Comparison of ENCODE assay signal across 30 cellular contexts in the genomic region with DNA sequence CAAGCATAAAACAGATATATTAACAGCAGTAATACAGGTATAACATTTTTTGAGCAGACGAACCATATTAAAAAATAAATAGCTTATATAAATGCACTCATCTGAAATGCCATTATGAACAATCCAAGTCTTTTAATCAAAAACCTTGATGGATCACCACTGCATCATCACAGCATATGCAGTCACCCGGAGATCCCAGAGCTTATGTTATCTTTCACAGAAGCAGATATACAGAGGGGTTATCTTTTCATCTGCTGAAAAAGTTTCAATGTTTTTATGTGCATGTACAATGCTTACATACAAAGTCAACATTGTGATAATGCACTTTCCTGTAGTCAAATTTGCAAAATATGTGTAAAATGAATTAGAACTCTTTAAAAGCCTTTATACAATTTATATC.
"Had no signal": no experiment of that assay in that cellular context is flagged by ENCODE, and none has a peak within 500 bp of the region (broad histone marks: within the 10 kb centered on the region; RNA-seq: fewer than 3 reads in every experiment).

No MANE protein-coding gene starts in this region.

- DNase-seq: activated effector memory CD4-positive, alpha-beta T cell treated with anti-CD3 and anti-CD28 coated beads, Interleukin-2, amount 50 U/mL, for 16 hours; activated effector memory CD4-positive, alpha-beta T cell treated with Interleukin-2 at 50 U/mL for 16 hours; activated gamma-delta T cell; activated gamma-delta T cell treated with Interleukin-2 at 50 U/mL for 16 hours; activated naive CD4-positive, alpha-beta T cell; activated naive CD4-positive, alpha-beta T cell treated with anti-CD3 and anti-CD28 coated beads for 36 hours; activated naive CD4-positive, alpha-beta T cell treated with anti-CD3 and anti-CD28 coated beads, Interleukin-2, amount 10 ng/mL, durations not matched to agents 7 days and 5 days; activated naive CD4-positive, alpha-beta T cell treated with anti-CD3 and anti-CD28 coated beads, Interleukin-2, amount 50 U/mL, for 16 hours; activated naive CD4-positive, alpha-beta T cell treated with Interleukin-2 at 50 U/mL for 16 hours; activated naive CD8-positive, alpha-beta T cell treated with anti-CD3 and anti-CD28 coated beads for 36 hours; activated naive CD8-positive, alpha-beta T cell treated with anti-CD3 and anti-CD28 coated beads, Interleukin-2, amount 10 ng/mL, durations not matched to agents 7 days and 5 days; activated naive CD8-positive, alpha-beta T cell treated with anti-CD3 and anti-CD28 coated beads, Interleukin-2, amount 50 U/mL, for 24 hours; activated T-cell treated with anti-CD3 and anti-CD28 coated beads, Interleukin-2, amount 50 U/mL, for 4 hours; activated T-cell treated with anti-CD3 and anti-CD28 coated beads, Interleukin-2, amount 50 U/mL, for 48 hours; activated T-cell treated with anti-CD3 and anti-CD28 coated beads, Interleukin-2, amount 50 U/mL, for 72 hours; adrenal gland; amniotic stem cell; amygdala; anterior cingulate cortex; aorta; body of pancreas; brain microvascular endothelial cell; caudate nucleus; central memory CD4-positive, alpha-beta T cell; cerebellar nuclear complex had no signal

- H3K27ac ChIP-seq: adrenal gland, ascending aorta, body of pancreas, brain microvascular endothelial cell, breast epithelium, cardiac muscle cell had no signal

- H3K4me3 ChIP-seq: adrenal gland, ascending aorta, body of pancreas, breast epithelium, cardiac muscle cell had no signal

- H3K36me3 ChIP-seq: adrenal gland, ascending aorta, brain microvascular endothelial cell, breast epithelium, cardiac muscle cell had no signal

- H3K27me3 ChIP-seq: adrenal gland, ascending aorta, body of pancreas, brain microvascular endothelial cell, breast epithelium, cardiac muscle cell had no signal

- ATAC-seq: activated naive CD4-positive, alpha-beta T cell treated with anti-CD3 and anti-CD28 coated beads, Interleukin-2, amount 50 U/mL, for 72 hours; activated naive CD8-positive, alpha-beta T cell treated with anti-CD3 and anti-CD28 coated beads, Interleukin-2, amount 50 U/mL, for 24 hours; activated T-cell treated with anti-CD3 and anti-CD28 coated beads, Interleukin-2, amount 50 U/mL, for 4 hours; activated T-cell treated with anti-CD3 and anti-CD28 coated beads, Interleukin-2, amount 50 U/mL, for 72 hours; activated T-helper 17 cell treated with anti-CD3 and anti-CD28 coated beads, Interleukin-2, amount 50 U/mL, for 72 hours; body of pancreas had no signal

- H3K9me3 ChIP-seq: adrenal gland, ascending aorta, body of pancreas, breast epithelium had no signal

- H3K4me1 ChIP-seq: body of pancreas, breast epithelium had no signal
